In the genomic region with DNA sequence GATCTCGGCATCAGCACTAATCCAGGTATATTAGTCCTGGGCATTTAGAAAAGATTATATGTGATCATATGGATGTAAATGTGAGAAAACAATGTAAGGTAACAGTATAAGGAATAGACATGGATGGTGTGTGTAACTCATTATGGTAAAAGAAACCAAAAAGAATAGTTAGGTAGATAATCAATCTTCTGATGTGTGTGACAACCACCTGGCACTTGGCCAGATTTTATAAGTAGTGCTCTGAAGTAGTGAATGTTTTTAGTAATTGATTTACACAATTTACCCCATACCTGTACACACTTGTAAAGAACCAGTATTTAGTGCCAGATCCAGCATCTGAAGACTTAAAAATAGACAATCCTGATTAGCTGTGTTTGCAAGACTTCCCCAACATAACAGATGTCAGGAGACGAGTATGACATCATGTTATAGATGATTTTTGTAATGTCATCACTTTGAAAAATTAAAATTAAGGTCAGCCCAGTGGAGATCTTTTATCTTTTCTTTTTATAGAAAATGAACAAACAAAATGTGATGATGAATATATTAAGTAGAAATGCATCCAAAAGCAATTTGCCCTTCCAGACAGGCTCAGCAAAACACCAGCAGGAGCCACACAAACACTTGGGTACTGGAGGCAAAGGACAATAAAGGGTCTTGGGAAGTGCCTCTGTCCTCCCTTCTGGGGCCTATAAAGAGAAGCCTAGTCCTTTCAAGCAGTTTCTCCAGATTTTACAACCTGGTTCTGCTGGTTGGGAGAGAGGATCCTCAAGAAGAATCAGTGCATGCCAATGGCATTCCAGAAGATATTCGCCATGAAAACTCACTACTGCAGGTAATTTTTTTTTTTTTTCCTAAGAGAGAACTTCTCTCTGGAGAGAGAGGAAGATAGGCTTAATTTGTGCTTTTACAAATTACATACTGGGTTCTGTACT, we compare ENCODE assay signal across 16 cellular contexts.
"Had no signal": no experiment of that assay in that cellular context is flagged by ENCODE, and none has a peak within 500 bp of the region (broad histone marks: within the 10 kb centered on the region; RNA-seq: fewer than 3 reads in every experiment).

No MANE protein-coding gene starts in this region.

- ATAC-seq: foreskin keratinocyte; mucosa of descending colon; naive thymus-derived CD8-positive, alpha-beta T cell; psoas muscle; sciatic nerve; stimulated activated naive B cell treated with anti-CD40 and anti-IgM and Interleukin-4, amounts not matched to agents 10 μg/mL and 1 μg/mL and 100 μg/mL, for 72 hours; stimulated activated naive CD8-positive, alpha-beta T cell treated with anti-CD3 and anti-CD28 coated beads, Interleukin-15, amount 100 ng/mL, for 72 hours had no signal

- FAIRE-seq: endothelial cell of umbilical vein had no signal

- DNase-seq: effector CD4-positive, alpha-beta T cell; endodermal cell; erythroblast; foreskin keratinocyte; kidney glomerular epithelial cell; mucosa of descending colon; naive thymus-derived CD8-positive, alpha-beta T cell; psoas muscle; retina; stimulated activated CD4-positive, alpha-beta T cell treated with anti-CD3 and anti-CD28 coated beads, Interleukin-2, amount 100 ng/mL, for 24 hours; stimulated activated CD4-positive, alpha-beta T cell treated with anti-CD3 and anti-CD28 coated beads, Interleukin-4, amount 100 ng/mL, for 4 hours; stimulated activated naive B cell treated with anti-CD40 and anti-IgM and Interleukin-4, amounts not matched to agents 10 μg/mL and 1 μg/mL and 100 μg/mL, for 72 hours; stimulated activated naive CD8-positive, alpha-beta T cell treated with anti-CD3 and anti-CD28 coated beads, Interleukin-15, amount 100 ng/mL, for 72 hours; testis had no signal
